In the genomic region with DNA sequence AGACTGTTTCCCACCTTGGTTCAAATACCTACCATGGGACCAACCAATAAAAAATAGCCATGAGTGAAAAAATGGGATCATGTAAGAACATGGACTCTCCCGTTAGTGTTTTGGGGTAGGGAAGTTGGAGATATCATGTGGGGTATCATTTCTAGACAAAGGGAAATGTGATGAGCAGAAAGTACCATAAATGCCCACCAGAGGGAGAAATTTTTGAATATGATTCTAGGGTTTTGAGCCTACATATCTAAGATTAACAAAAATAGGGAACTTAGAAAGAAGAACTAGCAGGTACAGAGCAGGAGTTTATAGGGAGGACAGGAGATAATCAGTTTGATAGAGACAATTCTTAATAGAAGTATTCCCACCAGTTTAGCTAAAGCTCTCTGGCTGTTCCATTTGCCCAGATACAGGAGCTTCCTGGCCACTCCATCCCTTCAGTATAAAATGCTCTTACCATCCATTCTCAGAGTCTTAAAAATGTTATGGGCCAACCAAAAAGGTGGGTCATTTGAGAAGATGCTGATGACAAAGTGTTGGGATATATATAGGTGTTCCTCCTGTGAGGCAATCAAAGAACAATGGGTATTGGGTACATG, we compare ENCODE assay signal across 9 cellular contexts. TPM values are rescaled to one million over a fixed set of nuclear protein-coding genes. Genes with fewer than 3 reads are reported as not detected.
DNase-seq lines count a peak whose midpoint lies in the region; ATAC-seq, FAIRE-seq and TF ChIP-seq lines count a peak whose summit lies in the region.
"Had no signal": no experiment of that assay in that cellular context is flagged by ENCODE, and none has a peak within 500 bp of the region (broad histone marks: within the 10 kb centered on the region; RNA-seq: fewer than 3 reads in every experiment).

No MANE protein-coding gene starts in this region.

- H3K4me3 ChIP-seq in A673 (ENCODE audit: low read depth, low read length, poor library complexity, severe bottlenecking) (no peak overlapping the region), GM12875 (ENCODE audit: low read depth, low read length) (no peak overlapping the region), esophagus squamous epithelium (no peak overlapping the region), tibial artery (no peak overlapping the region)

- H3K4me1 ChIP-seq in A673 (ENCODE audit: insufficient read depth, low read length, poor library complexity, severe bottlenecking) (peaks cover 4% of the 10 kb centered on the region), esophagus squamous epithelium (peaks cover 0 to 14% (median 4%) of the 10 kb centered on the region in 3 donors), tibial artery (peaks cover 0 to 12% (median 9%) of the 10 kb centered on the region in 4 donors)

- no TSS peak for BruUV-seq in A673 (replicated peaks; lab: Mats Ljungman, UMichigan)

- H3K9me3 ChIP-seq in A673 (ENCODE audit: low read depth, low read length, poor library complexity, severe bottlenecking) (no peaks in the 10 kb centered on the region), esophagus squamous epithelium (no peaks in the 10 kb centered on the region), tibial artery (no peaks in the 10 kb centered on the region)

- no peak for TF ChIP-seq POLR2A in esophagus squamous epithelium (IDR thresholded peaks at IDR 0.05)

- DNase-seq in A673 (ENCODE audit: low spot score), result peak; percentile 64
- no peak for DNase-seq in RCC 7860 (ENCODE audit: low spot score)
- DNase-seq in esophagus squamous epithelium (lab: John Stamatoyannopoulos, UW), result no peak
- no peak for DNase-seq in tibial artery
- no peak for DNase-seq in stimulated activated CD8-positive, alpha-beta memory T cell treated with anti-CD3 and anti-CD28 coated beads, Interleukin-4, amount 100 ng/mL, for 48 hours
- no peak for DNase-seq in HuH-7 (ENCODE audit: low spot score)

- peak; percentile 66 for TF ChIP-seq CTCF in A673 (conservative IDR thresholded peaks at IDR 0.05; ENCODE audit: low read depth, low read length)
- peak; percentile 27; the same call in 1 of the 2 replicates for TF ChIP-seq CTCF in GM12875 (IDR thresholded peaks at IDR 0.05; ENCODE audit: borderline replicate concordance, insufficient read depth, low read depth, low read length)
- peak; percentile 58 to 75 (median 68) for TF ChIP-seq CTCF in esophagus squamous epithelium (IDR thresholded peaks at IDR 0.05)
- peak; percentile 66 to 67 for TF ChIP-seq CTCF in tibial artery (IDR thresholded peaks at IDR 0.05)

- intact Hi-C loops in A673 (cut with micrococcal nuclease; ENCODE audit: unreplicated experiment), result loop anchor here (1.0 to 5.0 kb wide), 3 partner anchors 110 to 400 kb away; no protein-coding TSS in a partner anchor
- intact Hi-C loops in esophagus squamous epithelium (cut with DNase I), result no loop called here
- intact Hi-C loops in tibial artery (cut with DNase I; ENCODE audit: low total_unique reads), result loop anchor here (2.0 to 10.0 kb wide), 2 partner anchors 214 to 398 kb away; no protein-coding TSS in a partner anchor

- 6 to 14% methylated on average over 1 of the region's 1 CpG for WGBS in esophagus squamous epithelium, 2 donors

- CTCF ChIA-PET in A673 (lab: Charles Lee), result interaction anchor here (0.6 kb wide), 1 partner anchor 216 kb away, joined by 3 read pairs; no protein-coding TSS in a partner anchor

- ATAC-seq in HG02885 (IDR thresholded peaks at IDR 0.05; ENCODE audit: poor library complexity, unreplicated experiment), result no peak

- FAIRE-seq in RCC 7860 (lab: Jason Lieb, UNC), result peak; percentile 65
- FAIRE-seq: colon had no signal

- POLR2A ChIA-PET in A673 (lab: Charles Lee; ENCODE audit: low non-redundant PET), result no interaction called here

- H3K27ac ChIP-seq in A673 (ENCODE audit: low read depth, low read length, poor library complexity, severe bottlenecking), result no peak overlapping the region
- H3K27ac ChIP-seq in esophagus squamous epithelium, result no peak overlapping the region
- no peak overlapping the region for H3K27ac ChIP-seq in tibial artery

- H3K27me3 ChIP-seq in A673 (replicated peaks; ENCODE audit: insufficient read depth, low read depth, low read length, poor library complexity) (no peaks in the 10 kb centered on the region), esophagus squamous epithelium (no peaks in the 10 kb centered on the region), tibial artery (no peaks in the 10 kb centered on the region)

- H3K36me3 ChIP-seq in A673 (ENCODE audit: insufficient read depth, low read length, poor library complexity, severe bottlenecking) (no peaks in the 10 kb centered on the region), esophagus squamous epithelium (no peaks in the 10 kb centered on the region), tibial artery (no peaks in the 10 kb centered on the region)

RNA-seq across cellular contexts. Expression of a gene that starts 3.6 kb away (rescaled TPM):
- total RNA-seq in A673 (2021) (25.8 and 27.7 TPM in 2 replicates), esophagus squamous epithelium (10 to 100 TPM; 18.3 to 23.6 (median 21.4) TPM)
